8 cellular contexts compared by ENCODE assay signal in the genomic region with DNA sequence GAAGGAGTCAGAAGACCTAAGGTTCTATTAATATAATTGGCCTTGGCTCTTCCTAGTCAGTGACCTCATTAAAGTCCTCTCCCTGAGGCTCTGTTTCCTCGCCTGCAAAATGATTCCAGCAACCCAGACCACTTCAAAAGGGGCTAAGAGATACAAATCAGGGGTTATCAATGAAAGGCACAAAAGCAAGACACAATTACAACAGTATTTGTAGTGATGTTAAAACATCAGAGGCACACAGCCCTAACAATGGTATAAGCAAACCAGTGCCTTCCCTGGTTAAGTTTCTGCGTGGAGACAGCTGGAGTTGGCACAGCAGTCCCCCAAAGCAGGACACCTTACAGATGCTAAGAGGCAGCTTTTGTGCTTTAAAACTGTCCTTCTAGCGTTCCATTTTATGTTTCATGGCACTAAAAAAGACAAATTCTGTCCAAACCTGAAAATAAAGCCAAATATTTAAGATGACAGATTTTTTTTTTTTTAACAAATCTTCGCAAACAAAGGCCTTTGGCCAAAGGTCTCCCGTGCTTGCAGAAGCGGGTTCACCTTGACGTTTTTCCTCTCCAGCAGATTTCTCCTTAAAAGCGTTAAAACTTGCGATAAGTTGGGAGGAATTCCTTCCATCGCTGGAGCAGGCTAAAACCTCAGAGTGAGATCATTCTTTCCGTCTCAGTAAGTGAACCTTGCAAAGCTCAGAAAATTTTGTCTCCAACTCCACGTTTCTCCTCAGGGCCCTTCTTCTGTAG. TPM values are rescaled to one million over a fixed set of nuclear protein-coding genes. Genes with fewer than 3 reads are reported as not detected.
A peak's percentile ranks its signal among the peaks of the same experiment; 100 is the strongest.
DNase-seq lines count a peak whose midpoint lies in the region; ATAC-seq and TF ChIP-seq lines count a peak whose summit lies in the region.

No MANE protein-coding gene starts in this region.

- peaks cover 0 to 5% (median 0%) of the 10 kb centered on the region in 7 donors for H3K9me3 Mint-ChIP-seq in CD14-positive monocyte
- H3K9me3 Mint-ChIP-seq in dendritic cell treated with granulocyte-macrophage colony-stimulating factor and Interleukin-4, amounts not matched to agents 40 ng/mL and 50 ng/mL, for 4 days = no peaks in the 10 kb centered on the region

- H3K4me1 ChIP-seq in tibial nerve = peaks cover 5 to 48% (median 28%) of the 10 kb centered on the region in 4 donors

- peaks cover 0 to under 1% (median 0%) of the 10 kb centered on the region in 3 donors for H3K36me3 ChIP-seq in tibial nerve

- TF ChIP-seq POLR2A in tibial nerve (IDR thresholded peaks at IDR 0.05) = no peak

- H3K4me1 Mint-ChIP-seq in CD14-positive monocyte = peaks cover 42% of the 10 kb centered on the region
- peaks cover 31% of the 10 kb centered on the region for H3K4me1 Mint-ChIP-seq in dendritic cell treated with granulocyte-macrophage colony-stimulating factor and Interleukin-4, amounts not matched to agents 40 ng/mL and 50 ng/mL, for 4 days (ENCODE audit: low read depth)

- no peak for TF ChIP-seq EP300 in tibial nerve (IDR thresholded peaks at IDR 0.05)

- peak overlapping the region; percentile 93 to 100 (median 96) for H3K27ac ChIP-seq in tibial nerve

- peaks cover 3 to 10% of the 10 kb centered on the region in 2 donors for H3K36me3 Mint-ChIP-seq in CD14-positive monocyte
- H3K36me3 Mint-ChIP-seq in dendritic cell treated with granulocyte-macrophage colony-stimulating factor and Interleukin-4, amounts not matched to agents 40 ng/mL and 50 ng/mL, for 4 days (ENCODE audit: low read depth) = peaks cover 20% of the 10 kb centered on the region

- intact Hi-C loops in CD14-positive monocyte (cut with micrococcal nuclease) = no loop called here
- intact Hi-C loops in dendritic cell treated with granulocyte-macrophage colony-stimulating factor and Interleukin-4, amounts not matched to agents 40 ng/mL and 50 ng/mL, for 4 days (cut with micrococcal nuclease) = no loop called here

- peak overlapping the region; percentile 87 to 97 (median 95) for H3K27ac Mint-ChIP-seq in CD14-positive monocyte
- peak overlapping the region; percentile 95 for H3K27ac Mint-ChIP-seq in dendritic cell treated with granulocyte-macrophage colony-stimulating factor and Interleukin-4, amounts not matched to agents 40 ng/mL and 50 ng/mL, for 4 days

- H3K27me3 Mint-ChIP-seq in CD14-positive monocyte (ENCODE audit: low read depth in 3 of 3) = peaks cover 0 to 1% (median 0%) of the 10 kb centered on the region in 3 donors
- peaks cover 5% of the 10 kb centered on the region for H3K27me3 Mint-ChIP-seq in dendritic cell treated with granulocyte-macrophage colony-stimulating factor and Interleukin-4, amounts not matched to agents 40 ng/mL and 50 ng/mL, for 4 days

- no peaks in the 10 kb centered on the region for H3K27me3 ChIP-seq in tibial nerve

- no peaks in the 10 kb centered on the region for H3K9me3 ChIP-seq in tibial nerve

- 4 to 5% methylated on average over 12 of the region's 12 CpGs for WGBS in tibial nerve, 2 donors

- no peak for TF ChIP-seq CTCF in CD14-positive monocyte (IDR thresholded peaks at IDR 0.05)
- TF ChIP-seq CTCF in tibial nerve (IDR thresholded peaks at IDR 0.05) = no peak

- DNase-seq in CD14-positive monocyte (ENCODE audit: low spot score) (no peak), RKO (ENCODE audit: low spot score) (peak; percentile 56), medulla oblongata (ENCODE audit: extremely low spot score) (peak; percentile 40), tibial nerve (ENCODE audit: low spot score in 2 of 2) (peak in 1 of 2 donors; percentile 23), HPDE6-E6E7 (ENCODE audit: extremely low spot score) (no peak)

- peak overlapping the region; percentile 56 to 93 (median 74) for H3K4me3 ChIP-seq in tibial nerve

- peak; percentile 3 for ATAC-seq in GM21786 (IDR thresholded peaks at IDR 0.05; ENCODE audit: unreplicated experiment)
- ATAC-seq in GM19467 (IDR thresholded peaks at IDR 0.05; ENCODE audit: unreplicated experiment) = no peak

- H3K4me3 Mint-ChIP-seq in CD14-positive monocyte = peak overlapping the region; percentile 93 to 96
- peak overlapping the region; percentile 92 for H3K4me3 Mint-ChIP-seq in dendritic cell treated with granulocyte-macrophage colony-stimulating factor and Interleukin-4, amounts not matched to agents 40 ng/mL and 50 ng/mL, for 4 days

RNA-seq across cellular contexts. Expression of a gene that starts 1.0 kb away (rescaled TPM):
- polyA plus RNA-seq in CD14-positive monocyte = 1 to 10 TPM; 5.1 to 8.0 TPM
- total RNA-seq in tibial nerve = 100 to 1,000 TPM in 1 of 4 donors, 10 to 100 TPM in 3; 60.6 to 107 (median 75.2) TPM

Comparison
In these comparisons a context has a peak if more than half of its experiments do, and no peak if none do; other contexts are left out.
1. DNase-seq: peak in RKO (single experiment) and medulla oblongata (single experiment); none in CD14-positive monocyte (single experiment) and HPDE6-E6E7 (single experiment).